Comparison of ENCODE assay signal across 1 cellular context in genomic region chr14:75542585-75543091, GRCh38.
TF ChIP-seq lines count a peak whose summit lies in the region.

No MANE protein-coding gene starts in this region.

TF ChIP-seq in H1, 55 proteins besides CTCF, POLR2A, EP300 and RAD21:
- TF ChIP-seq ZNF274 (IDR thresholded peaks at IDR 0.05; ENCODE audit: borderline replicate concordance, extremely low read depth, low read length) (no peak), SIRT6 (IDR thresholded peaks at IDR 0.05; ENCODE audit: low read length) (no peak), CHD2 (IDR thresholded peaks at IDR 0.05; ENCODE audit: low read length) (no peak), SP2 (IDR thresholded peaks at IDR 0.05; ENCODE audit: low read length) (no peak), HDAC6 (IDR thresholded peaks at IDR 0.05; ENCODE audit: low read depth, low read length) (no peak), BRCA1 (IDR thresholded peaks at IDR 0.05; ENCODE audit: low read depth, low read length) (no peak)
